13 cellular contexts compared by ENCODE assay signal in the genomic region with DNA sequence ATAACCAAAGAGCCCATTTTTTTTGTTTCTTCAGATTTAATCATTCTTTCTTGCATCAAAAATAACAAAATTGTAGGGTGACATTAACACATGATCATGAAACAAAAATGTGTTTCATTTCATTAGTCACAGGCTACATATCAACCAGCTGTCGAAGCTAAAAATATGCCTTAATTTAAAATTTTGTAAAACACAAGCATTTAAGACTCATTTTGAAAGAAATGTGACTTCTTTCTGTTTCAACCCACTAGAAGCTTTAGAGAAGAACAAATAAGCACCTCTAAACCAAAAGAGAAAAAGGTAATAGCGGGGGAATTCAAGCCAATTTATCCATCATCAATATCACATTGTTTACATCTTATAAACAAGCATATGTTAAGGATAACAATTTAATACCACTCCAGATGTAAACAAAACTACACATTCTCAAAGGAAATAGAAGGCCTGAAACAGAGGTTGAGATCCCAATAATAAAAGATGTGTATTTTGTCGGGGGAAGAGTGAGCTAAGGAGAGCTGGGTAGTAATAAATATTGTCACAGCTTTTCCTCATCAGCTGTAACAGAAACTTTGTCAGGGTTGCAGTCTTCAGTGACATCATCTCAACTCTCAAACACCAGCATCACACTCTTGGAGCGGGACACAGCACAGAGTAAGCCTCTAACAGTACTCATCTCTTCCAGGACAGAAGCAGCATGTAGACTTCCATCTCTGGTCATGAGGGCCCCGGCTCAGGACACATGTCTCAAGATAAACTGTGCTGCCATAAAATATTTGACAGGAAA. TPM values are rescaled to one million over a fixed set of nuclear protein-coding genes. Genes with fewer than 3 reads are reported as not detected.
DNase-seq lines count a peak whose midpoint lies in the region; ATAC-seq lines count a peak whose summit lies in the region.
"Had no signal": no experiment of that assay in that cellular context is flagged by ENCODE, and none has a peak within 500 bp of the region (broad histone marks: within the 10 kb centered on the region; RNA-seq: fewer than 3 reads in every experiment).

No MANE protein-coding gene starts in this region.

- peak overlapping the region; percentile 72 for H3K27ac Mint-ChIP-seq in activated T-cell treated with anti-CD3 and anti-CD28 coated beads, Interleukin-2, amount 50 U/mL, for 72 hours
- peak overlapping the region; percentile 78 to 88 for H3K27ac Mint-ChIP-seq in stimulated activated naive CD8-positive, alpha-beta T cell treated with anti-CD3 and anti-CD28 coated beads, Interleukin-15, amount 100 ng/mL, for 72 hours
- H3K27ac Mint-ChIP-seq in stimulated activated naive B cell treated with anti-CD40 and anti-IgM and Interleukin-4, amounts not matched to agents 10 μg/mL and 1 μg/mL and 100 μg/mL, for 72 hours: no peak overlapping the region

- no peaks in the 10 kb centered on the region for H3K27me3 Mint-ChIP-seq in activated T-cell treated with anti-CD3 and anti-CD28 coated beads, Interleukin-2, amount 50 U/mL, for 72 hours (ENCODE audit: low read depth)
- H3K27me3 Mint-ChIP-seq in stimulated activated naive CD8-positive, alpha-beta T cell treated with anti-CD3 and anti-CD28 coated beads, Interleukin-15, amount 100 ng/mL, for 72 hours: no peaks in the 10 kb centered on the region
- H3K27me3 Mint-ChIP-seq in stimulated activated naive B cell treated with anti-CD40 and anti-IgM and Interleukin-4, amounts not matched to agents 10 μg/mL and 1 μg/mL and 100 μg/mL, for 72 hours: no peaks in the 10 kb centered on the region

- H3K4me3 Mint-ChIP-seq in activated T-cell treated with anti-CD3 and anti-CD28 coated beads, Interleukin-2, amount 50 U/mL, for 72 hours: peak overlapping the region in 1 of 2 donors; percentile 33
- peak overlapping the region; percentile 37 to 47 for H3K4me3 Mint-ChIP-seq in stimulated activated naive CD8-positive, alpha-beta T cell treated with anti-CD3 and anti-CD28 coated beads, Interleukin-15, amount 100 ng/mL, for 72 hours
- H3K4me3 Mint-ChIP-seq in stimulated activated naive B cell treated with anti-CD40 and anti-IgM and Interleukin-4, amounts not matched to agents 10 μg/mL and 1 μg/mL and 100 μg/mL, for 72 hours: no peak overlapping the region

- DNase-seq in activated T-cell treated with anti-CD3 and anti-CD28 coated beads, Interleukin-2, amount 50 U/mL, for 72 hours: no peak
- DNase-seq in activated T-cell treated with anti-CD3 and anti-CD28 coated beads, Interleukin-2, amount 50 U/mL, for 1 hour: no peak
- no peak for DNase-seq in stimulated activated naive CD8-positive, alpha-beta T cell treated with anti-CD3 and anti-CD28 coated beads, Interleukin-15, amount 100 ng/mL, for 72 hours
- no peak for DNase-seq in UCSD-AML1 (lab: John Stamatoyannopoulos, UW; ENCODE audit: unreplicated experiment)
- no peak for DNase-seq in stimulated activated naive B cell treated with anti-CD40 and anti-IgM and Interleukin-4, amounts not matched to agents 10 μg/mL and 1 μg/mL and 100 μg/mL, for 72 hours
- no peak for DNase-seq in NCI-H69 (lab: John Stamatoyannopoulos, UW)
- DNase-seq: central memory CD4-positive, alpha-beta T cell; left lung; NCI-H524 treated with DMSO at 0.1 percent for 48 hours; posterior cingulate gyrus; uterus had no signal

- peaks cover 21% of the 10 kb centered on the region for H3K4me1 Mint-ChIP-seq in activated T-cell treated with anti-CD3 and anti-CD28 coated beads, Interleukin-2, amount 50 U/mL, for 72 hours (ENCODE audit: low read depth)
- H3K4me1 Mint-ChIP-seq in stimulated activated naive CD8-positive, alpha-beta T cell treated with anti-CD3 and anti-CD28 coated beads, Interleukin-15, amount 100 ng/mL, for 72 hours: peaks cover 19% of the 10 kb centered on the region
- peaks cover 0 to 9% of the 10 kb centered on the region in 2 donors for H3K4me1 Mint-ChIP-seq in stimulated activated naive B cell treated with anti-CD40 and anti-IgM and Interleukin-4, amounts not matched to agents 10 μg/mL and 1 μg/mL and 100 μg/mL, for 72 hours

- H3K9me3 Mint-ChIP-seq in activated T-cell treated with anti-CD3 and anti-CD28 coated beads, Interleukin-2, amount 50 U/mL, for 72 hours: no peaks in the 10 kb centered on the region
- no peaks in the 10 kb centered on the region for H3K9me3 Mint-ChIP-seq in stimulated activated naive CD8-positive, alpha-beta T cell treated with anti-CD3 and anti-CD28 coated beads, Interleukin-15, amount 100 ng/mL, for 72 hours
- H3K9me3 Mint-ChIP-seq in stimulated activated naive B cell treated with anti-CD40 and anti-IgM and Interleukin-4, amounts not matched to agents 10 μg/mL and 1 μg/mL and 100 μg/mL, for 72 hours: no peaks in the 10 kb centered on the region

- ATAC-seq in activated T-cell treated with anti-CD3 and anti-CD28 coated beads, Interleukin-2, amount 50 U/mL, for 72 hours (replicated peaks in 1 of 2): peak; percentile 41 to 51
- peak; percentile 82 for ATAC-seq in HG02571 (IDR thresholded peaks at IDR 0.05; ENCODE audit: unreplicated experiment)
- peak; percentile 76 for ATAC-seq in HG03558 (IDR thresholded peaks at IDR 0.05; ENCODE audit: extremely low read depth, unreplicated experiment)
- ATAC-seq in stimulated activated naive CD8-positive, alpha-beta T cell treated with anti-CD3 and anti-CD28 coated beads, Interleukin-15, amount 100 ng/mL, for 72 hours: peak; percentile 75
- ATAC-seq in stimulated activated naive B cell treated with anti-CD40 and anti-IgM and Interleukin-4, amounts not matched to agents 10 μg/mL and 1 μg/mL and 100 μg/mL, for 72 hours (replicated peaks): no peak
- ATAC-seq: left lung had no signal

- peaks cover 0 to 15% of the 10 kb centered on the region in 2 donors for H3K36me3 Mint-ChIP-seq in activated T-cell treated with anti-CD3 and anti-CD28 coated beads, Interleukin-2, amount 50 U/mL, for 72 hours (ENCODE audit: insufficient read depth in 2 of 2)
- peaks cover 17 to 34% of the 10 kb centered on the region in 2 donors for H3K36me3 Mint-ChIP-seq in stimulated activated naive B cell treated with anti-CD40 and anti-IgM and Interleukin-4, amounts not matched to agents 10 μg/mL and 1 μg/mL and 100 μg/mL, for 72 hours

RNA-seq across cellular contexts. Expression of a gene that starts 42.0 kb away (rescaled TPM):
- 10 to 100 TPM; 46.1 to 52.5 TPM for total RNA-seq in activated T-cell treated with anti-CD3 and anti-CD28 coated beads, Interleukin-2, amount 50 U/mL, for 72 hours

RNA-seq across cellular contexts. Expression of a gene that starts 49.6 kb away (rescaled TPM):
- total RNA-seq in activated T-cell treated with anti-CD3 and anti-CD28 coated beads, Interleukin-2, amount 50 U/mL, for 72 hours: 1 to 10 TPM; 2.8 to 4.9 TPM

RNA-seq across cellular contexts. Expression of a gene that starts 50.0 kb away (rescaled TPM):
- total RNA-seq in activated T-cell treated with anti-CD3 and anti-CD28 coated beads, Interleukin-2, amount 50 U/mL, for 72 hours: 10 to 100 TPM; 24.9 to 32.6 TPM

Comparison
In these comparisons a context has a peak if more than half of its experiments do, and no peak if none do; other contexts are left out.
1. ATAC-seq: peak in activated T-cell treated with anti-CD3 and anti-CD28 coated beads, Interleukin-2, amount 50 U/mL, for 72 hours (2 of 2), HG02571 (single experiment), HG03558 (single experiment) and stimulated activated naive CD8-positive, alpha-beta T cell treated with anti-CD3 and anti-CD28 coated beads, Interleukin-15, amount 100 ng/mL, for 72 hours (single experiment); none in stimulated activated naive B cell treated with anti-CD40 and anti-IgM and Interleukin-4, amounts not matched to agents 10 μg/mL and 1 μg/mL and 100 μg/mL, for 72 hours (0 of 2).
2. H3K4me3 Mint-ChIP-seq: peak in stimulated activated naive CD8-positive, alpha-beta T cell treated with anti-CD3 and anti-CD28 coated beads, Interleukin-15, amount 100 ng/mL, for 72 hours (2 of 2); none in stimulated activated naive B cell treated with anti-CD40 and anti-IgM and Interleukin-4, amounts not matched to agents 10 μg/mL and 1 μg/mL and 100 μg/mL, for 72 hours (0 of 2).